Comparison of ENCODE assay signal across 8 cellular contexts in the genomic region with DNA sequence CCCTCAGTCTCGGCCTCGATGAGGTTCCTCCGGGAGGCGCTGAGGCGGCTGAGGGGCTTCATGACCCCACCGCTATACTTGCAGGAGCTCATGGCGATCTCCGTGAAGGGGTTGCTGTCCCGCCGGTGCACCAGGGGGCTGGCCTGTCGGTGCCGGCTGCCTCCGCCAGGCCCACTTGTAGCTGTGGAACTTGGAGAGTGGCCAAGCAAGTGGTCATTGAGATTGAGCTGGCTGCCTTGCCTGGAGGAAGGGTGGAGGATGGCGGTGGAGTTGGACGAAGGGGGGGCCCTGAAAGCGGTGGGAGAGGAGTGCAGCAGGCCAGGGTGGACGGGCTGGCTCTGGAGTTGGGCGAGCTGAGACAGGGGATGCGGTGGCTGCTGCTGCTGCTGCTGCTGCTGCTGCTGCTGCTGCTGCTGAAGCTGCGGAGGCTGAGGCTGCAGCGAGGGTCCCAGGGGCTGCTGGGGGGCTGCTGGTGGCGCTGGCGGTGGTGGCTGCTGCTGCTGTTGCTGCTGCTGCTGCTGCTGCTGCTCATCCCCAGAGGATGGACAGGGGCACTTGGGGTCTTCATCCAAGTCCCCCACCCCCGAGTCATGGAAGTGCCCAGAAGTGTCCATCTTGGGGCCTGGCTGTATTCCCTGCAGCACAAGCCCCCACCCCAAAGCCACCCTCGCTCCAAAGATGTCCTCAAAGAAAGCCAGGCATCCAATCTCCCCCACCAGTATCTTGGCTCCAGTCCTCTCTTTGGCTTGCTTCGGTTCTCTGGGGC.
DNase-seq lines count a peak whose midpoint lies in the region; ATAC-seq and TF ChIP-seq lines count a peak whose summit lies in the region.

No MANE protein-coding gene starts in this region.

- no peaks in the 10 kb centered on the region for H3K36me3 ChIP-seq in WERI-Rb-1

- peaks cover 43% of the 10 kb centered on the region for H3K27me3 ChIP-seq in WERI-Rb-1 (ENCODE audit: insufficient read depth, low read depth, severe bottlenecking)

- H3K4me3 ChIP-seq in WERI-Rb-1 (ENCODE audit: low read depth, low read length) (peak overlapping the region; percentile 4), iPS-18c (ENCODE audit: insufficient read depth, low read depth, low read length) (peak overlapping the region; percentile 40)

- H3K27ac ChIP-seq in WERI-Rb-1, result no peak overlapping the region
- H3K27ac ChIP-seq in substantia nigra (ENCODE audit: low read depth, low read length, poor library complexity, severe bottlenecking), result peak overlapping the region; percentile 54

- no peak for ATAC-seq in HG02981 (IDR thresholded peaks at IDR 0.05; ENCODE audit: unreplicated experiment)

- DNase-seq in DMS53 (lab: John Stamatoyannopoulos, UW), result peak; percentile 61
- DNase-seq in DMS53 treated with DMSO at 0.1 percent for 48 hours (lab: John Stamatoyannopoulos, UW; ENCODE audit: unreplicated experiment), result no peak
- DNase-seq in WERI-Rb-1, result no peak
- DNase-seq in substantia nigra (lab: John Stamatoyannopoulos, UW), result peak in 38 of 49 donors; percentile 20 to 84 (median 58)
- no peak for DNase-seq in SKM-1 treated with dmso at 0.1 percent for 144 hours (lab: John Stamatoyannopoulos, UW; ENCODE audit: unreplicated experiment)
- no peak for DNase-seq in activated T-cell treated with anti-CD3 and anti-CD28 coated beads, Interleukin-2, amount 50 U/mL, for 1 hour

- H3K9me3 ChIP-seq in WERI-Rb-1 (ENCODE audit: severe bottlenecking), result no peaks in the 10 kb centered on the region
- H3K9me3 ChIP-seq in iPS-18c (ENCODE audit: control insufficient read depth, insufficient read depth, low read length), result no peaks in the 10 kb centered on the region

- TF ChIP-seq CTCF in WERI-Rb-1 (IDR thresholded peaks at IDR 0.05; ENCODE audit: low read depth, low read length), result no peak

Comparison
In these comparisons a context has a peak if more than half of its experiments do, and no peak if none do; other contexts are left out.
1. DNase-seq: peak in DMS53 (single experiment) and substantia nigra (38 of 49); none in DMS53 treated with DMSO at 0.1 percent for 48 hours (single experiment), WERI-Rb-1 (single experiment), SKM-1 treated with dmso at 0.1 percent for 144 hours (single experiment) and activated T-cell treated with anti-CD3 and anti-CD28 coated beads, Interleukin-2, amount 50 U/mL, for 1 hour (single experiment).